ENCODE assay signal across 23 cellular contexts in genomic region chr4:38464328-38464727, GRCh38.
"Had no signal": no experiment of that assay in that cellular context is flagged by ENCODE, and none has a peak within 500 bp of the region (broad histone marks: within the 10 kb centered on the region; RNA-seq: fewer than 3 reads in every experiment).

No MANE protein-coding gene starts in this region.

- H3K4me3 ChIP-seq: breast epithelium, gastrocnemius medialis, heart left ventricle, left lung, spleen, suprapubic skin, transverse colon, vagina had no signal

- DNase-seq: activated CD4-positive, alpha-beta T cell treated with anti-CD3 and anti-CD28 coated beads, Interleukin-2, amount 10 ng/mL, durations not matched to agents 7 days and 5 days; activated CD8-positive, alpha-beta T cell treated with anti-CD3 and anti-CD28 coated beads, Interleukin-2, amount 10 ng/mL, durations not matched to agents 7 days and 5 days; activated naive CD4-positive, alpha-beta T cell treated with Interleukin-2 at 50 U/mL for 16 hours; activated T-cell treated with anti-CD3 and anti-CD28 coated beads, Interleukin-2, amount 50 U/mL, for 24 hours; cerebellar nuclear complex; cortex of kidney; effector CD4-positive, alpha-beta T cell; gastrocnemius medialis; heart left ventricle; left lung; mammary epithelial cell; retina; spleen; T1000; transverse colon had no signal

- H3K27me3 Mint-ChIP-seq: activated T-cell treated with anti-CD3 and anti-CD28 coated beads, Interleukin-2, amount 50 U/mL, for 24 hours; stimulated activated naive CD8-positive, alpha-beta T cell treated with anti-CD3 and anti-CD28 coated beads, Interleukin-15, Interleukin-2, amounts not matched to agents 100 ng/mL and 50 ng/mL, for 24 hours had no signal

- H3K4me1 ChIP-seq: breast epithelium, gastrocnemius medialis, left lung, spleen, transverse colon had no signal

- FAIRE-seq: astrocyte had no signal

- H3K27me3 ChIP-seq: breast epithelium, gastrocnemius medialis, heart left ventricle, left lung, neutrophil, spleen, suprapubic skin, transverse colon, vagina had no signal

- H3K27ac Mint-ChIP-seq: activated CD8-positive, alpha-beta T cell treated with anti-CD3 and anti-CD28 coated beads, Interleukin-2, amount 10 ng/mL, durations not matched to agents 7 days and 5 days; activated T-cell treated with anti-CD3 and anti-CD28 coated beads, Interleukin-2, amount 50 U/mL, for 24 hours; activated T-helper 2 cell treated with anti-CD3 and anti-CD28 coated beads, Interferon-gamma antibody, Interleukin-2, Interleukin-4, amounts not matched to agents 10 μg/mL and 5 μg/mL and 100 μg/mL, durations not matched to agents 14 hours and 24 hours and 36 hours; stimulated activated naive CD8-positive, alpha-beta T cell treated with anti-CD3 and anti-CD28 coated beads, Interleukin-15, Interleukin-2, amounts not matched to agents 100 ng/mL and 50 ng/mL, for 24 hours had no signal

- H3K9me3 ChIP-seq: breast epithelium, gastrocnemius medialis, neutrophil, suprapubic skin, transverse colon, vagina had no signal

- H3K36me3 ChIP-seq: breast epithelium, gastrocnemius medialis, heart left ventricle, left lung, neutrophil, spleen, suprapubic skin, transverse colon, vagina had no signal

- H3K4me3 Mint-ChIP-seq: activated CD4-positive, alpha-beta T cell treated with anti-CD3 and anti-CD28 coated beads, Interleukin-2, amount 10 ng/mL, durations not matched to agents 7 days and 5 days; activated CD8-positive, alpha-beta T cell treated with anti-CD3 and anti-CD28 coated beads, Interleukin-2, amount 10 ng/mL, durations not matched to agents 7 days and 5 days; activated T-cell treated with anti-CD3 and anti-CD28 coated beads, Interleukin-2, amount 50 U/mL, for 24 hours; stimulated activated naive CD8-positive, alpha-beta T cell treated with anti-CD3 and anti-CD28 coated beads, Interleukin-15, Interleukin-2, amounts not matched to agents 100 ng/mL and 50 ng/mL, for 24 hours had no signal

- H3K27ac ChIP-seq: breast epithelium, gastrocnemius medialis, heart left ventricle, left lung, neutrophil, spleen, suprapubic skin, transverse colon, vagina had no signal

- ATAC-seq: activated CD4-positive, CD25-positive, alpha-beta regulatory T cell treated with anti-CD3 and anti-CD28 coated beads, Interleukin-2, amount 50 U/mL, for 24 hours; activated CD8-positive, alpha-beta T cell treated with anti-CD3 and anti-CD28 coated beads, Interleukin-2, amount 10 ng/mL, durations not matched to agents 7 days and 5 days; gastrocnemius medialis; heart left ventricle; left lung had no signal
